Comparison of ENCODE assay signal across 18 cellular contexts in the genomic region with DNA sequence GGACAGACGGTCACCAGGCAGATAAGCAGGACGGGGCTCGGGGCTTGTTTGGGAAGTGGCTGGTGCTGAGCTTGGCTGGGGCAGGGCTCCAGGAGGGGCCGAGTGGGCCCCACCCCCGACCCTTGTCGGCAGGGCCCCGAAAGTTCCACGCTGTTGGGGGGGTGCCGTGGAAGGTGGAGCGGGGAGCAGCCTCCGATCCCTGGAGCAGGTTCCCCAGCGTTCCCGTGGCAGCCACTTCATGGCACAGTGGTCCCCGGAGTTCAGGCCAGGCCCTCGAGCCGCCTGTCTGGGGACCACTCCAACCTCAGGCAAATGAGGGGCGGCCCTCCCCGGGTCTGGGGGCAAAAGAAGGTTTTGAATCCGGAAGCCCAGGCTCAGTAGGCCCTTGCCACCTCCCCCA. TPM values are rescaled to one million over a fixed set of nuclear protein-coding genes. Genes with fewer than 3 reads are reported as not detected.
DNase-seq lines count a peak whose midpoint lies in the region; ATAC-seq, FAIRE-seq and TF ChIP-seq lines count a peak whose summit lies in the region.
"Had no signal": no experiment of that assay in that cellular context is flagged by ENCODE, and none has a peak within 500 bp of the region (broad histone marks: within the 10 kb centered on the region; RNA-seq: fewer than 3 reads in every experiment).

No MANE protein-coding gene starts in this region.

- H3K27ac Mint-ChIP-seq in CD4-positive, alpha-beta T cell: no peak overlapping the region
- H3K27ac Mint-ChIP-seq: activated CD4-positive, alpha-beta T cell treated with anti-CD3 and anti-CD28 coated beads for 36 hours; immature natural killer cell; stimulated activated naive CD8-positive, alpha-beta T cell treated with anti-CD3 and anti-CD28 coated beads, Interleukin-15, Interleukin-2, amounts not matched to agents 100 ng/mL and 50 ng/mL, for 24 hours had no signal

- H3K36me3 Mint-ChIP-seq in CD4-positive, alpha-beta T cell (ENCODE audit: low read depth): no peaks in the 10 kb centered on the region
- H3K36me3 Mint-ChIP-seq: immature natural killer cell had no signal

- FAIRE-seq in HepG2 (lab: Jason Lieb, UNC): no peak
- FAIRE-seq: frontal cortex had no signal

- POLR2A ChIA-PET in HepG2 (lab: Yijun Ruan, JAX): no interaction called here
- POLR2A ChIA-PET in CD4-positive, alpha-beta T cell (lab: Charles Lee): no interaction called here

- H3K36me3 ChIP-seq in liver (ENCODE audit: control insufficient read depth in 4 of 4, insufficient read depth in 3 of 4, low read depth in 1 of 4, low read length in 3 of 4): peaks cover 5 to 22% (median 10%) of the 10 kb centered on the region in 4 donors
- H3K36me3 ChIP-seq in HepG2 (replicated peaks in 1 of 2; ENCODE audit: control insufficient read depth in 1 of 2, insufficient read depth in 2 of 2, low read length in 2 of 2): no peaks in the 10 kb centered on the region
- H3K36me3 ChIP-seq in fibroblast of lung (ENCODE audit: control insufficient read depth, insufficient read depth, low read length): peaks cover 76% of the 10 kb centered on the region
- peaks cover 93% of the 10 kb centered on the region for H3K36me3 ChIP-seq in skeletal muscle satellite cell (ENCODE audit: insufficient read depth, low read length)

- TF ChIP-seq CTCF in liver (IDR thresholded peaks at IDR 0.05; ENCODE audit: low read depth, low read length, missing input control): no peak
- no peak for TF ChIP-seq CTCF in HepG2 (CRISPR knock-in tag; IDR thresholded peaks at IDR 0.05)
- no peak for TF ChIP-seq CTCF in fibroblast of lung (conservative IDR thresholded peaks at IDR 0.05 in 1 of 2, IDR thresholded peaks at IDR 0.05 in 1 of 2; ENCODE audit: low read depth in 1 of 2, low read length in 2 of 2)
- no peak for TF ChIP-seq CTCF in CD4-positive, alpha-beta T cell (IDR thresholded peaks at IDR 0.05)

- CTCF ChIA-PET in HepG2 (lab: Yijun Ruan, JAX; ENCODE audit: low intra/inter-chr PET ratio, low total read pairs): no interaction called here
- CTCF ChIA-PET in CD4-positive, alpha-beta T cell (lab: Charles Lee): no interaction called here

- no peaks in the 10 kb centered on the region for H3K4me1 Mint-ChIP-seq in CD4-positive, alpha-beta T cell (ENCODE audit: low read depth)
- H3K4me1 Mint-ChIP-seq: activated CD4-positive, alpha-beta T cell treated with anti-CD3 and anti-CD28 coated beads for 36 hours had no signal

- H3K4me3 Mint-ChIP-seq in CD4-positive, alpha-beta T cell: no peak overlapping the region
- H3K4me3 Mint-ChIP-seq: activated CD4-positive, alpha-beta T cell treated with anti-CD3 and anti-CD28 coated beads for 36 hours; immature natural killer cell; stimulated activated naive CD8-positive, alpha-beta T cell treated with anti-CD3 and anti-CD28 coated beads, Interleukin-15, Interleukin-2, amounts not matched to agents 100 ng/mL and 50 ng/mL, for 24 hours had no signal

- BruUV-seq in HepG2 (replicated peaks; lab: Mats Ljungman, UMichigan): no TSS peak

- TF ChIP-seq RAD21 in liver (IDR thresholded peaks at IDR 0.05) (no peak), HepG2 (CRISPR knock-in tag; IDR thresholded peaks at IDR 0.05) (no peak)

- no peaks in the 10 kb centered on the region for H3K27me3 ChIP-seq in liver (ENCODE audit: control insufficient read depth in 4 of 4, insufficient read depth in 4 of 4, low read length in 3 of 4)
- peaks cover 10 to 32% of the 10 kb centered on the region in 2 experiments; a peak in 4 of 5 replicates for H3K27me3 ChIP-seq in HepG2 (ENCODE audit: control insufficient read depth in 1 of 2, insufficient read depth in 2 of 2, low read length in 2 of 2)
- no peaks in the 10 kb centered on the region for H3K27me3 ChIP-seq in fibroblast of lung (ENCODE audit: control insufficient read depth, insufficient read depth, low read length)
- no peaks in the 10 kb centered on the region for H3K27me3 ChIP-seq in skeletal muscle satellite cell (ENCODE audit: control insufficient read depth, insufficient read depth, low read length)
- H3K27me3 ChIP-seq in CD4-positive, alpha-beta T cell (ENCODE audit: control insufficient read depth, insufficient read depth, low read length): no peaks in the 10 kb centered on the region

- H3K4me2 ChIP-seq in HepG2 (ENCODE audit: low read depth, low read length) (no peak overlapping the region), fibroblast of lung (ENCODE audit: extremely low read depth, insufficient read depth, low read length) (no peak overlapping the region), skeletal muscle satellite cell (ENCODE audit: low read length) (peak overlapping the region; percentile 39)

- no peak for ATAC-seq in HepG2
- no peak for ATAC-seq in CD4-positive, alpha-beta T cell (ENCODE audit: poor library complexity)
- ATAC-seq: activated CD4-positive, alpha-beta T cell treated with anti-CD3 and anti-CD28 coated beads for 36 hours; PC-3 had no signal

- no peaks in the 10 kb centered on the region for H3K9me3 ChIP-seq in liver (ENCODE audit: control insufficient read depth in 4 of 4, low read length in 3 of 4)
- H3K9me3 ChIP-seq in HepG2 (ENCODE audit: low read length): no peaks in the 10 kb centered on the region
- no peaks in the 10 kb centered on the region for H3K9me3 ChIP-seq in fibroblast of lung (ENCODE audit: control insufficient read depth, insufficient read depth, low read depth, low read length)
- no peaks in the 10 kb centered on the region for H3K9me3 ChIP-seq in skeletal muscle satellite cell (replicated peaks; ENCODE audit: low read length)
- H3K9me3 ChIP-seq in CD4-positive, alpha-beta T cell (ENCODE audit: control insufficient read depth, low read length): no peaks in the 10 kb centered on the region

- H3K9ac ChIP-seq in liver (ENCODE audit: low read depth in 1 of 2, low read length in 2 of 2): no peak overlapping the region
- H3K9ac ChIP-seq in HepG2 (ENCODE audit: insufficient read depth, low read depth, low read length): no peak overlapping the region
- H3K9ac ChIP-seq in fibroblast of lung (ENCODE audit: insufficient read depth, low read length): no peak overlapping the region
- peak overlapping the region; percentile 66 for H3K9ac ChIP-seq in skeletal muscle satellite cell (ENCODE audit: low read depth, low read length)

- DNase-seq in HepG2 (ENCODE audit: low spot score) (no peak), fibroblast of lung (ENCODE audit: low read depth in 2 of 2) (no peak), A172 (ENCODE audit: low spot score) (no peak), DMS153 treated with DMSO at 0.1 percent for 48 hours (lab: John Stamatoyannopoulos, UW; ENCODE audit: unreplicated experiment) (no peak), activated T-cell treated with anti-CD3 and anti-CD28 coated beads for 4 hours (no peak)
- no peak for DNase-seq in CD4-positive, alpha-beta T cell
- DNase-seq: activated CD4-positive, alpha-beta T cell treated with anti-CD3 and anti-CD28 coated beads for 36 hours; activated T-cell treated with anti-CD3 and anti-CD28 coated beads, Interleukin-2, amount 50 U/mL, for 48 hours; amniotic stem cell; DMS153; immature natural killer cell; IMR-90; NCI-H1092 treated with DMSO at 0.1 percent for 48 hours; PC-3 had no signal

- TF ChIP-seq EP300 in HepG2 (IDR thresholded peaks at IDR 0.05; ENCODE audit: low read depth in 2 of 2, low read length in 2 of 2) (no peak), HepG2 (CRISPR knock-in tag; IDR thresholded peaks at IDR 0.05; ENCODE audit: borderline replicate concordance) (no peak)

- no peaks in the 10 kb centered on the region for H3K9me3 Mint-ChIP-seq in CD4-positive, alpha-beta T cell
- H3K9me3 Mint-ChIP-seq: immature natural killer cell; stimulated activated naive CD8-positive, alpha-beta T cell treated with anti-CD3 and anti-CD28 coated beads, Interleukin-15, Interleukin-2, amounts not matched to agents 100 ng/mL and 50 ng/mL, for 24 hours had no signal

- 86% methylated on average over 19 of the region's 19 CpGs for WGBS in liver
- WGBS in HepG2 (ENCODE audit: low lambda C conversion rate): 67% methylated on average over 3 of the region's 19 CpGs

- no peak for TF ChIP-seq POLR2A in HepG2 (IDR thresholded peaks at IDR 0.05; ENCODE audit: insufficient read depth in 1 of 2, low read depth in 2 of 2, low read length in 2 of 2)

- H2AFZ ChIP-seq in HepG2 (ENCODE audit: low read length): no peak overlapping the region
- no peak overlapping the region for H2AFZ ChIP-seq in fibroblast of lung (ENCODE audit: low read length)

- H3K79me2 ChIP-seq in HepG2 (ENCODE audit: insufficient read depth, low read length) (no peaks in the 10 kb centered on the region), fibroblast of lung (ENCODE audit: control insufficient read depth, insufficient read depth, low read length) (peaks cover 98% of the 10 kb centered on the region)

- in situ Hi-C loops in HepG2 (cut with HindIII; ENCODE audit: extremely low pct_ligation_motif_present, low pct_unique_long_range_greater_than_20kb): loop anchor here (25.0 kb wide), 1 partner anchor 466 kb away; no protein-coding TSS in a partner anchor

- H3K4me1 ChIP-seq in liver (ENCODE audit: control insufficient read depth in 4 of 4, insufficient read depth in 4 of 4, low read length in 3 of 4): peaks cover 51 to 68% (median 59%) of the 10 kb centered on the region in 4 donors
- peaks cover 41% of the 10 kb centered on the region for H3K4me1 ChIP-seq in HepG2 (ENCODE audit: insufficient read depth, low read length)
- peaks cover 55% of the 10 kb centered on the region for H3K4me1 ChIP-seq in fibroblast of lung (ENCODE audit: control insufficient read depth, extremely low read depth, insufficient read depth, low read length)
- peaks cover 99% of the 10 kb centered on the region for H3K4me1 ChIP-seq in skeletal muscle satellite cell (ENCODE audit: control insufficient read depth, insufficient read depth, low read length)

- H4K20me1 ChIP-seq in HepG2 (ENCODE audit: insufficient read depth, low read length) (no peaks in the 10 kb centered on the region), fibroblast of lung (ENCODE audit: control insufficient read depth, extremely low read depth, insufficient read depth, low read length) (peaks cover 2% of the 10 kb centered on the region)

- intact Hi-C loops in HepG2 (cut with micrococcal nuclease; ENCODE audit: unreplicated experiment): no loop called here
- intact Hi-C loops in CD4-positive, alpha-beta T cell (cut with DNase I, micrococcal nuclease): no loop called here

- no peak overlapping the region for H3K4me3 ChIP-seq in liver (ENCODE audit: low read depth in 1 of 3, low read length in 3 of 3)
- H3K4me3 ChIP-seq in HepG2 (replicated peaks in 1 of 3; ENCODE audit: insufficient read depth in 1 of 3, low read depth in 2 of 3, low read length in 3 of 3): no peak overlapping the region
- no peak overlapping the region for H3K4me3 ChIP-seq in fibroblast of lung (replicated peaks in 1 of 4; ENCODE audit: control extremely low read depth in 1 of 4, insufficient read depth in 1 of 4, low read depth in 3 of 4, low read length in 4 of 4)
- H3K4me3 ChIP-seq in skeletal muscle satellite cell (ENCODE audit: low read length): no peak overlapping the region

- no peaks in the 10 kb centered on the region for H3K27me3 Mint-ChIP-seq in CD4-positive, alpha-beta T cell
- H3K27me3 Mint-ChIP-seq: activated CD4-positive, alpha-beta T cell treated with anti-CD3 and anti-CD28 coated beads for 36 hours; stimulated activated naive CD8-positive, alpha-beta T cell treated with anti-CD3 and anti-CD28 coated beads, Interleukin-15, Interleukin-2, amounts not matched to agents 100 ng/mL and 50 ng/mL, for 24 hours had no signal

- H3K27ac ChIP-seq in liver (ENCODE audit: low read depth in 1 of 2, low read length in 2 of 2): peak overlapping the region; percentile 43 to 76
- H3K27ac ChIP-seq in HepG2 (ENCODE audit: extremely low read length, insufficient read depth, low read length): no peak overlapping the region
- H3K27ac ChIP-seq in fibroblast of lung (ENCODE audit: insufficient read depth, low read length): peak overlapping the region; percentile 74
- H3K27ac ChIP-seq in CD4-positive, alpha-beta T cell (ENCODE audit: low read depth, low read length): no peak overlapping the region

RNA-seq across cellular contexts. Expression of a gene that starts 46.7 kb away (rescaled TPM):
- total RNA-seq in liver (10 to 100 TPM; 47.5 to 78.8 TPM), HepG2 (2016; rRNA removed; fragmentation: Illumina TruSeq; extraction: Trizol) (24.7 and 32.0 TPM in 2 replicates), fibroblast of lung (14.6 and 17.5 TPM in 2 replicates)
- polyA plus RNA-seq in liver (10 to 100 TPM; 31.2 to 35.1 TPM), HepG2 (2011; rRNA removed) (16.6 and 18.2 TPM in 2 replicates), fibroblast of lung (7.9 and 10.2 TPM in 2 replicates)
- total RNA-seq in HepG2 (2016; cell fraction: cytosol; rRNA removed; fragmentation: Illumina TruSeq; extraction: Trizol; ENCODE audit: low read depth): 25.2 and 27.4 TPM in 2 replicates
- total RNA-seq in HepG2 (2016; cell fraction: insoluble cytoplasmic fraction; rRNA removed; fragmentation: Illumina TruSeq; extraction: Trizol): 25.2 and 26.2 TPM in 2 replicates
- total RNA-seq in HepG2 (2016; cell fraction: membrane; rRNA removed; fragmentation: Illumina TruSeq; extraction: Trizol): 42.1 and 44.8 TPM in 2 replicates
- 16.8 and 21.1 TPM in 2 replicates for total RNA-seq in HepG2 (2016; cell fraction: nucleus; rRNA removed; fragmentation: Illumina TruSeq; extraction: Trizol)
- polyA plus RNA-seq in HepG2 (2011; cell fraction: cytosol; rRNA removed): 14.0 and 14.5 TPM in 2 replicates
- 11.7 and 12.6 TPM in 2 replicates for polyA plus RNA-seq in HepG2 (2011; cell fraction: nucleus; rRNA removed)
- 20.9 and 22.5 TPM in 2 replicates for polyA plus RNA-seq in HepG2 (2012)
- polyA plus RNA-seq in HepG2 (2016; cell fraction: cytosol; fragmentation: Illumina TruSeq; extraction: Trizol; ENCODE audit: low read depth): 26.1 and 26.5 TPM in 2 replicates
- 15.3 and 15.6 TPM in 2 replicates for polyA plus RNA-seq in HepG2 (2016; cell fraction: insoluble cytoplasmic fraction; fragmentation: Illumina TruSeq; extraction: Trizol; ENCODE audit: low read depth)
- polyA plus RNA-seq in HepG2 (2016; cell fraction: membrane; fragmentation: Illumina TruSeq; extraction: Trizol; ENCODE audit: low read depth): 29.1 and 30.3 TPM in 2 replicates
- polyA plus RNA-seq in HepG2 (2016; cell fraction: nucleus; fragmentation: Illumina TruSeq; extraction: Trizol; ENCODE audit: insufficient read depth, low read depth): 21.2 and 21.4 TPM in 2 replicates
- 7.8 and 47.2 TPM in 2 replicates for polyA minus RNA-seq in HepG2 (2011; rRNA and poly(A)+ RNA removed; ENCODE audit: low replicate concordance)
- polyA minus RNA-seq in HepG2 (2011; cell fraction: cytosol; rRNA and poly(A)+ RNA removed): 23.7 and 30.1 TPM in 2 replicates
- 30.8 and 34.2 TPM in 2 replicates for polyA minus RNA-seq in HepG2 (2011; cell fraction: nucleus; rRNA and poly(A)+ RNA removed)
- 5.4 and 7.3 TPM in 2 replicates for polyA plus RNA-seq in fibroblast of lung (2012)
- 17.7 and 19.3 TPM in 2 replicates for polyA minus RNA-seq in fibroblast of lung (ENCODE audit: low replicate concordance)
- 9.0 and 14.2 TPM in 2 replicates for total RNA-seq in skeletal muscle satellite cell (2012; rRNA removed)
- 1 to 10 TPM; 9.1 to 9.3 TPM for total RNA-seq in CD4-positive, alpha-beta T cell
- total RNA-seq in A172 (2014; rRNA removed; shearing (Covaris generic)): 3.4 and 5.3 TPM in 2 replicates

Comparison
In these comparisons a context has a peak if more than half of its experiments do, and no peak if none do; other contexts are left out.
1. H3K27ac ChIP-seq: peak in liver (2 of 2) and fibroblast of lung (single experiment); none in HepG2 (single experiment) and CD4-positive, alpha-beta T cell (single experiment).